13 cellular contexts compared by ENCODE assay signal in genomic region chr19:57245066-57245465, GRCh38.
"Had no signal": no experiment of that assay in that cellular context is flagged by ENCODE, and none has a peak within 500 bp of the region (broad histone marks: within the 10 kb centered on the region; RNA-seq: fewer than 3 reads in every experiment).

No MANE protein-coding gene starts in this region.

- H3K4me3 Mint-ChIP-seq: effector memory CD8-positive, alpha-beta T cell; natural killer cell had no signal

- H3K4me3 ChIP-seq: mucosa of descending colon, sigmoid colon, skin epidermis had no signal

- H3K27me3 Mint-ChIP-seq: effector memory CD8-positive, alpha-beta T cell had no signal

- DNase-seq: effector memory CD8-positive, alpha-beta T cell; foreskin keratinocyte; left colon; mammary epithelial cell; mucosa of descending colon; natural killer cell; posterior cingulate gyrus; sigmoid colon; stimulated activated CD4-positive, alpha-beta T cell treated with anti-CD3 and anti-CD28 coated beads, Interleukin-2, amount 100 ng/mL, for 24 hours; stimulated activated CD4-positive, alpha-beta T cell treated with anti-CD3 and anti-CD28 coated beads, Interleukin-4, amount 100 ng/mL, for 4 hours; stimulated activated naive CD4-positive, alpha-beta T cell treated with Interleukin-2 at 50 U/mL for 16 hours; trophoblast cell had no signal

- H3K9me3 ChIP-seq: mucosa of descending colon, sigmoid colon had no signal

- ATAC-seq: effector memory CD8-positive, alpha-beta T cell; foreskin keratinocyte; left colon; mucosa of descending colon; natural killer cell had no signal

- H3K27ac Mint-ChIP-seq: effector memory CD8-positive, alpha-beta T cell; natural killer cell had no signal

- H3K27me3 ChIP-seq: foreskin keratinocyte, sigmoid colon had no signal

- H3K27ac ChIP-seq: foreskin keratinocyte, sigmoid colon, skin epidermis had no signal

- H3K9me3 Mint-ChIP-seq: effector memory CD8-positive, alpha-beta T cell; natural killer cell had no signal
